In genomic region chr19:45258862-45259261, GRCh38 we compare ENCODE assay signal across 27 cellular contexts.
"Had no signal": no experiment of that assay in that cellular context is flagged by ENCODE, and none has a peak within 500 bp of the region (broad histone marks: within the 10 kb centered on the region; RNA-seq: fewer than 3 reads in every experiment).

No MANE protein-coding gene starts in this region.

- H3K9me3 ChIP-seq: stomach, suprapubic skin, testis, thoracic aorta, thyroid gland, tibial artery, tibial nerve, transverse colon, upper lobe of left lung, upper lobe of right lung, uterus, vagina had no signal

- ATAC-seq: stimulated activated effector memory CD8-positive, alpha-beta T cell treated with anti-CD3 and anti-CD28 coated beads, Interleukin-12 subunit alpha, Interleukin-12 subunit beta, amount 100 ng/mL, for 72 hours; stimulated activated memory B cell treated with anti-CD40 and anti-IgM and Interleukin-4, amounts not matched to agents 10 μg/mL and 1 μg/mL and 100 μg/mL, for 72 hours; stimulated activated naive B cell treated with anti-CD40 and anti-IgM and Interleukin-4, amounts not matched to agents 10 μg/mL and 1 μg/mL and 100 μg/mL, for 72 hours; stimulated activated naive CD8-positive, alpha-beta T cell treated with anti-CD3 and anti-CD28 coated beads, Interleukin-15, amount 100 ng/mL, for 72 hours; stimulated activated naive CD8-positive, alpha-beta T cell treated with anti-CD3 and anti-CD28 coated beads, Interleukin-15, Interleukin-2, amounts not matched to agents 100 U/mL and 50 U/mL, for 24 hours; upper lobe of right lung had no signal

- DNase-seq: stimulated activated CD4-positive, alpha-beta T cell treated with anti-CD3 and anti-CD28 coated beads, Interleukin-2, amount 100 ng/mL, for 48 hours; stimulated activated CD4-positive, alpha-beta T cell treated with anti-CD3 and anti-CD28 coated beads, Interleukin-4, amount 100 ng/mL, for 1 hour; stimulated activated CD4-positive, alpha-beta T cell treated with anti-CD3 and anti-CD28 coated beads, Interleukin-4, amount 100 ng/mL, for 24 hours; stimulated activated CD4-positive, alpha-beta T cell treated with anti-CD3 and anti-CD28 coated beads, Interleukin-4, amount 100 ng/mL, for 4 hours; stimulated activated CD8-positive, alpha-beta memory T cell treated with anti-CD3 and anti-CD28 coated beads, Interleukin-4, amount 100 ng/mL, for 48 hours; stimulated activated naive B cell treated with anti-CD40 and anti-IgM and Interleukin-4, amounts not matched to agents 10 μg/mL and 1 μg/mL and 100 μg/mL, for 72 hours; stimulated activated naive CD4-positive, alpha-beta T cell; stimulated activated naive CD4-positive, alpha-beta T cell treated with Interleukin-2 at 50 U/mL for 16 hours; stimulated activated naive CD8-positive, alpha-beta T cell treated with anti-CD3 and anti-CD28 coated beads, Interleukin-15, amount 100 ng/mL, for 72 hours; stimulated activated naive CD8-positive, alpha-beta T cell treated with anti-CD3 and anti-CD28 coated beads, Interleukin-15, Interleukin-2, amounts not matched to agents 100 U/mL and 50 U/mL, for 24 hours; stomach; substantia nigra; testis; thyroid gland; tibial artery; transverse colon; trophoblast cell; upper lobe of right lung; uterus had no signal

- H3K4me1 ChIP-seq: uterus had no signal

- FAIRE-seq: urothelium cell line had no signal

- H3K36me3 ChIP-seq: thoracic aorta, thyroid gland, transverse colon, upper lobe of right lung, uterus, vagina had no signal

- H3K27me3 ChIP-seq: stomach, suprapubic skin, testis, thyroid gland, tibial artery, tibial nerve, transverse colon, upper lobe of left lung, upper lobe of right lung, uterus, vagina had no signal

- H3K4me3 ChIP-seq: stomach, suprapubic skin, testis, thoracic aorta, thyroid gland, tibial artery, tibial nerve, transverse colon, upper lobe of left lung, upper lobe of right lung, uterus, vagina had no signal

- H3K27ac ChIP-seq: stomach, suprapubic skin, testis, thoracic aorta, thyroid gland, tibial artery, tibial nerve, transverse colon, upper lobe of left lung, upper lobe of right lung, uterus, vagina had no signal
